In genomic region chr3:186782542-186783069, GRCh38 we compare ENCODE assay signal across 8 cellular contexts. TPM values are rescaled to one million over a fixed set of nuclear protein-coding genes. Genes with fewer than 3 reads are reported as not detected.
A peak's percentile ranks its signal among the peaks of the same experiment; 100 is the strongest.
DNase-seq lines count a peak whose midpoint lies in the region; ATAC-seq, FAIRE-seq and TF ChIP-seq lines count a peak whose summit lies in the region.

No MANE protein-coding gene starts in this region.

- peak; percentile 23 for ATAC-seq in HG03064 (IDR thresholded peaks at IDR 0.05; ENCODE audit: low read depth, unreplicated experiment)
- peak; percentile 4 to 17 (median 8) for ATAC-seq in pancreas

- H3K27me3 ChIP-seq in pancreas, result no peaks in the 10 kb centered on the region

- intact Hi-C loops in pancreas (cut with DNase I), result no loop called here

- H3K27ac ChIP-seq in pancreas, result peak overlapping the region; percentile 96 to 99 (median 98)

- peak overlapping the region; percentile 62 to 99 for H3K4me3 ChIP-seq in foreskin fibroblast (ENCODE audit: low read depth in 1 of 2, low read length in 2 of 2)
- H3K4me3 ChIP-seq in pancreas, result peak overlapping the region; percentile 80 to 91 (median 86)

- peak; percentile 79 for DNase-seq in NCI-H345 treated with DMSO at 0.1 percent for 48 hours (lab: John Stamatoyannopoulos, UW; ENCODE audit: unreplicated experiment)
- no peak for DNase-seq in NCI-H345 (lab: John Stamatoyannopoulos, UW)
- DNase-seq in SW480 (ENCODE audit: low spot score), result peak; percentile 50
- DNase-seq in foreskin fibroblast, result peak in 1 of 2 donors; percentile 16
- no peak for DNase-seq in pancreas
- DNase-seq in activated gamma-delta T cell treated with Interleukin-2 at 50 U/mL for 16 hours, result no peak
- no peak for DNase-seq in dedifferentiated amniotic fluid mesenchymal stem cell (ENCODE audit: extremely low spot score)

- FAIRE-seq in pancreas (lab: Jason Lieb, UNC), result no peak

- TF ChIP-seq CTCF in foreskin fibroblast (IDR thresholded peaks at IDR 0.05; ENCODE audit: low read depth, low read length) (no peak), pancreas (IDR thresholded peaks at IDR 0.05) (no peak)

- H3K36me3 ChIP-seq in pancreas, result peaks cover 4 to 29% (median 28%) of the 10 kb centered on the region in 3 donors

- no peaks in the 10 kb centered on the region for H3K9me3 ChIP-seq in pancreas

- WGBS in pancreas, 2 donors, result 1% methylated on average over 22 of the region's 22 CpGs

- peaks cover 17 to 21% (median 21%) of the 10 kb centered on the region in 3 donors for H3K4me1 ChIP-seq in pancreas

RNA-seq across cellular contexts. Expression of gene EIF4A2, which starts 0.8 kb away (rescaled TPM):
- 100 to 1,000 TPM; 209 to 308 (median 242) TPM for total RNA-seq in pancreas
- 100 to 1,000 TPM; 276 to 402 TPM for polyA plus RNA-seq in pancreas

RNA-seq across cellular contexts. Expression of gene RFC4, which starts 23.7 kb away (rescaled TPM):
- 10 to 100 TPM in 1 of 6 donors, 1 to 10 TPM in 5; 5.1 to 11.5 (median 8.0) TPM for total RNA-seq in pancreas
- 10 to 100 TPM in 1 of 2 donors, 1 to 10 TPM in 1; 7.0 to 10.9 TPM for polyA plus RNA-seq in pancreas

RNA-seq across cellular contexts. Expression of gene ADIPOQ, which starts 59.9 kb away (rescaled TPM):
- 10 to 100 TPM in 1 of 6 donors, 1 to 10 TPM in 2, under 1 TPM in 3; 0.03 to 15.1 (median 0.72) TPM for total RNA-seq in pancreas
- 1 to 10 TPM in 1 of 2 donors, under 1 TPM in 1; 0.28 to 3.8 TPM for polyA plus RNA-seq in pancreas

Comparison
In these comparisons a context has a peak if more than half of its experiments do, and no peak if none do; other contexts are left out.
1. DNase-seq: peak in NCI-H345 treated with DMSO at 0.1 percent for 48 hours (single experiment) and SW480 (single experiment); none in NCI-H345 (single experiment), pancreas (0 of 6), activated gamma-delta T cell treated with Interleukin-2 at 50 U/mL for 16 hours (single experiment) and dedifferentiated amniotic fluid mesenchymal stem cell (single experiment).